8 cellular contexts compared by ENCODE assay signal in genomic region chr11:68838572-68838964, GRCh38. TPM values are rescaled to one million over a fixed set of nuclear protein-coding genes. Genes with fewer than 3 reads are reported as not detected.
DNase-seq lines count a peak whose midpoint lies in the region; ATAC-seq and TF ChIP-seq lines count a peak whose summit lies in the region.

No MANE protein-coding gene starts in this region.

- H3K9me3 ChIP-seq in GM23248 (ENCODE audit: low read depth), result no peaks in the 10 kb centered on the region

- peak overlapping the region; percentile 73 for H3K4me3 Mint-ChIP-seq in progenitor cell of endocrine pancreas (ENCODE audit: low read depth)

- H3K27ac ChIP-seq in GM23248 (peak overlapping the region; percentile 91), VCaP (peak overlapping the region; percentile 95), epithelial cell of prostate (peak overlapping the region; percentile 87)

- H3K36me3 Mint-ChIP-seq in progenitor cell of endocrine pancreas (ENCODE audit: insufficient read depth), result no peaks in the 10 kb centered on the region

- H3K27ac Mint-ChIP-seq in progenitor cell of endocrine pancreas, result peak overlapping the region; percentile 93

- WGBS in GM23248 (ENCODE audit: low coverage in 1 of 2, low lambda C conversion rate in 2 of 2, missing lambda C conversion rate in 2 of 2), 2 experiments, result 1 to 4% methylated on average over 8 of the region's 8 CpGs

- ATAC-seq in HG02571 (IDR thresholded peaks at IDR 0.05; ENCODE audit: unreplicated experiment) (no peak), GM21786 (IDR thresholded peaks at IDR 0.05; ENCODE audit: unreplicated experiment) (no peak)

- in situ Hi-C loops in GM23248 (cut with MboI), result no loop called here

- H3K27me3 ChIP-seq in GM23248 (replicated peaks; ENCODE audit: insufficient read depth), result no peaks in the 10 kb centered on the region

- peak overlapping the region; percentile 77 for H2AFZ ChIP-seq in GM23248

- peak overlapping the region; percentile 95 for H3K4me2 ChIP-seq in GM23248 (ENCODE audit: unreplicated experiment)

- no peaks in the 10 kb centered on the region for H3K36me3 ChIP-seq in GM23248 (ENCODE audit: low read depth)

- H3K4me3 ChIP-seq in GM23248, result peak overlapping the region; percentile 76

- TF ChIP-seq CTCF in VCaP (conservative IDR thresholded peaks at IDR 0.05), result no peak
- TF ChIP-seq CTCF in progenitor cell of endocrine pancreas (IDR thresholded peaks at IDR 0.05; ENCODE audit: unreplicated experiment), result no peak

- peaks cover 57% of the 10 kb centered on the region for H3K79me2 ChIP-seq in GM23248 (ENCODE audit: insufficient read depth)

- DNase-seq in GM23248 (peak; percentile 54), epithelial cell of prostate (ENCODE audit: low read depth, low spot score) (no peak), progenitor cell of endocrine pancreas (ENCODE audit: low spot score, unreplicated experiment) (no peak), NCI-H1048 (lab: John Stamatoyannopoulos, UW) (no peak), middle frontal gyrus (ENCODE audit: extremely low spot score, low spot score) (no peak)

- peaks cover 38% of the 10 kb centered on the region for H3F3A ChIP-seq in GM23248 (ENCODE audit: insufficient read depth)

- H3K9me2 ChIP-seq in GM23248 (ENCODE audit: insufficient read depth), result no peaks in the 10 kb centered on the region

- H3K27me3 Mint-ChIP-seq in progenitor cell of endocrine pancreas, result peaks cover 30% of the 10 kb centered on the region

- no peaks in the 10 kb centered on the region for H3K9me3 Mint-ChIP-seq in progenitor cell of endocrine pancreas (ENCODE audit: low read depth)

- H3K4me1 ChIP-seq in GM23248 (ENCODE audit: insufficient read depth), result peaks cover 24% of the 10 kb centered on the region

- no peaks in the 10 kb centered on the region for H4K20me1 ChIP-seq in GM23248 (ENCODE audit: insufficient read depth)

- H3K4me1 Mint-ChIP-seq in progenitor cell of endocrine pancreas (ENCODE audit: low read depth), result peaks cover 19% of the 10 kb centered on the region

- peak overlapping the region; percentile 84 for H3K9ac ChIP-seq in GM23248

RNA-seq across cellular contexts. Expression of gene CPT1A, which starts 3.1 kb away (rescaled TPM):
- total RNA-seq in GM23248 (2014; rRNA removed; shearing (Covaris generic)), result 20.1 and 23.6 TPM in 2 replicates
- 9.5 and 9.6 TPM in 2 replicates for polyA plus RNA-seq in GM23248 (2016; fragmentation: Nextera tagmentation; extraction: Ambion mirVana)
- 3.8 and 5.7 TPM in 2 replicates for total RNA-seq in progenitor cell of endocrine pancreas
